Comparison of ENCODE assay signal across 1 cellular context in the genomic region with DNA sequence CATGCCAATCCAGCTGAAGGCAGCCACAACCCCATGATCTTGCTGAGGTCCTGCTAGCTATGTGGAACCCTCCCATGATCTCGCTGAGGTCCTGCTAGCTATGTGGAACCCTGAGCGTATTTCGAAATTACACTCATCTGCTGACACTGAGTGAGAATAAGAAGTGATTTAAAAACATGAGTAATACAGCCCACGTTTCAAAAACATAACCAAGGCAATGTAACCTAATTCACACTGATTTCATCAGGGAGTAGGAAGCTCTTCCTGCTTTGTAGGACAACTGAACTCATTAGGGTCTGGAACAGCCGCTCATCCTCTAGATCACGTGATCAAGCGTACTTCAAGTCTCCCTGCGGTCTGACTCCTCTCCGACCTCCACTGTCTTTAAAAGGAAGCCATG.
TF ChIP-seq lines count a peak whose summit lies in the region.

No MANE protein-coding gene starts in this region.

TF ChIP-seq in WTC11, 78 proteins besides CTCF, POLR2A, EP300 and RAD21 (continued from another document):
- TF ChIP-seq FOXP4 (CRISPR knock-in tag; IDR thresholded peaks at IDR 0.05): no peak
